Comparison of ENCODE assay signal across 8 cellular contexts in genomic region chr11:125941606-125942275, GRCh38. TPM values are rescaled to one million over a fixed set of nuclear protein-coding genes. Genes with fewer than 3 reads are reported as not detected.
DNase-seq lines count a peak whose midpoint lies in the region; ATAC-seq and TF ChIP-seq lines count a peak whose summit lies in the region.

No MANE protein-coding gene starts in this region.

- H3K4me3 ChIP-seq in BJ (ENCODE audit: low read depth, low read length): no peak overlapping the region
- no peak overlapping the region for H3K4me3 ChIP-seq in naive thymus-derived CD4-positive, alpha-beta T cell (ENCODE audit: low read length)

- peaks cover 1% of the 10 kb centered on the region for H3K27me3 ChIP-seq in BJ (ENCODE audit: control insufficient read depth, insufficient read depth, low read length)
- no peaks in the 10 kb centered on the region for H3K27me3 ChIP-seq in naive thymus-derived CD4-positive, alpha-beta T cell (ENCODE audit: control insufficient read depth in 2 of 2, insufficient read depth in 2 of 2, low read length in 2 of 2)

- peak; percentile 78 for TF ChIP-seq CTCF in BJ (IDR thresholded peaks at IDR 0.05; ENCODE audit: insufficient read depth, low read depth, low read length)
- TF ChIP-seq CTCF in endothelial cell (IDR thresholded peaks at IDR 0.05; ENCODE audit: unreplicated experiment): peak; percentile 39
- peak; percentile 76 for TF ChIP-seq CTCF in type B pancreatic cell (conservative IDR thresholded peaks at IDR 0.05)

- peaks cover 24% of the 10 kb centered on the region for H3K4me1 Mint-ChIP-seq in endothelial cell (ENCODE audit: unreplicated experiment)
- H3K4me1 Mint-ChIP-seq in naive thymus-derived CD4-positive, alpha-beta T cell: peaks cover 7 to 21% (median 16%) of the 10 kb centered on the region in 7 donors
- H3K4me1 Mint-ChIP-seq in type B pancreatic cell (ENCODE audit: unreplicated experiment): peaks cover 47% of the 10 kb centered on the region

- CTCF ChIA-PET in BJ (lab: Yijun Ruan, JAX): interaction anchor here (0.8 to 4.7 kb wide), 20 partner anchors 10 to 256 kb away, joined by 3 to 40 read pairs (median 6); partner anchors contain the start of genes CDON and HYLS1
- CTCF ChIA-PET in naive thymus-derived CD4-positive, alpha-beta T cell (lab: Charles Lee): interaction anchor here (1.0 to 3.4 kb wide), 8 partner anchors 9 to 256 kb away, joined by 3 to 30 read pairs (median 4); no protein-coding TSS in a partner anchor

- H3K27ac Mint-ChIP-seq in endothelial cell (ENCODE audit: unreplicated experiment) (peak overlapping the region; percentile 38), type B pancreatic cell (no peak overlapping the region)
- H3K27ac Mint-ChIP-seq in naive thymus-derived CD4-positive, alpha-beta T cell: peak overlapping the region in 1 of 9 donors; percentile 18

- H3K27ac ChIP-seq in naive thymus-derived CD4-positive, alpha-beta T cell (ENCODE audit: low read depth, low read length): no peak overlapping the region

- H3K4me3 Mint-ChIP-seq in endothelial cell (ENCODE audit: unreplicated experiment) (no peak overlapping the region), type B pancreatic cell (peak overlapping the region; percentile 17)
- H3K4me3 Mint-ChIP-seq in naive thymus-derived CD4-positive, alpha-beta T cell: peak overlapping the region in 6 of 10 donors; percentile 28 to 63 (median 40)

- H3K36me3 Mint-ChIP-seq in endothelial cell (ENCODE audit: low read depth, unreplicated experiment) (no peaks in the 10 kb centered on the region), type B pancreatic cell (no peaks in the 10 kb centered on the region)
- no peaks in the 10 kb centered on the region for H3K36me3 Mint-ChIP-seq in naive thymus-derived CD4-positive, alpha-beta T cell

- H3K27me3 Mint-ChIP-seq in endothelial cell (ENCODE audit: unreplicated experiment): no peaks in the 10 kb centered on the region
- no peaks in the 10 kb centered on the region for H3K27me3 Mint-ChIP-seq in naive thymus-derived CD4-positive, alpha-beta T cell
- peaks cover 13% of the 10 kb centered on the region for H3K27me3 Mint-ChIP-seq in type B pancreatic cell

- intact Hi-C loops in naive thymus-derived CD4-positive, alpha-beta T cell (cut with micrococcal nuclease): loop anchor here (1.0 kb wide), 3 partner anchors 121 to 253 kb away; partner anchors contain the start of gene CDON (in 1 of the 2)

- no peaks in the 10 kb centered on the region for H3K9me3 ChIP-seq in naive thymus-derived CD4-positive, alpha-beta T cell (ENCODE audit: control insufficient read depth in 2 of 3, low read length in 3 of 3)

- no peaks in the 10 kb centered on the region for H3K4me1 ChIP-seq in naive thymus-derived CD4-positive, alpha-beta T cell (ENCODE audit: control insufficient read depth in 2 of 2, insufficient read depth in 2 of 2, low read length in 2 of 2)

- POLR2A ChIA-PET in BJ (lab: Charles Lee): no interaction called here
- POLR2A ChIA-PET in naive thymus-derived CD4-positive, alpha-beta T cell (lab: Charles Lee): no interaction called here

- DNase-seq in BJ (ENCODE audit: low read depth) (no peak), NCI-H2196 treated with DMSO at 0.1 percent for 48 hours (lab: John Stamatoyannopoulos, UW; ENCODE audit: unreplicated experiment) (peak; percentile 76), endothelial cell (ENCODE audit: low spot score) (peak; percentile 73), type B pancreatic cell (ENCODE audit: extremely low spot score, unreplicated experiment) (no peak)
- peak; percentile 60 to 72 for DNase-seq in activated CD4-positive, alpha-beta T cell treated with anti-CD3 and anti-CD28 coated beads, Interleukin-2, amount 50 U/mL, for 48 hours
- peak in 7 of 9 donors; percentile 8 to 49 (median 37) for DNase-seq in naive thymus-derived CD4-positive, alpha-beta T cell

- no peaks in the 10 kb centered on the region for H3K36me3 ChIP-seq in BJ (ENCODE audit: control insufficient read depth, insufficient read depth, low read length)
- no peaks in the 10 kb centered on the region for H3K36me3 ChIP-seq in naive thymus-derived CD4-positive, alpha-beta T cell (ENCODE audit: control insufficient read depth in 2 of 3, insufficient read depth in 3 of 3, low read length in 3 of 3)

- no peaks in the 10 kb centered on the region for H3K9me3 Mint-ChIP-seq in endothelial cell (ENCODE audit: unreplicated experiment)
- H3K9me3 Mint-ChIP-seq in naive thymus-derived CD4-positive, alpha-beta T cell: peaks cover 0 to 3% (median 0%) of the 10 kb centered on the region in 11 donors
- no peaks in the 10 kb centered on the region for H3K9me3 Mint-ChIP-seq in type B pancreatic cell

- ATAC-seq in GM21529 (IDR thresholded peaks at IDR 0.05; ENCODE audit: unreplicated experiment): peak; percentile 71
- ATAC-seq in naive thymus-derived CD4-positive, alpha-beta T cell: peak; percentile 65
- no peak for ATAC-seq in GM21526 (IDR thresholded peaks at IDR 0.05; ENCODE audit: low FRiP score, unreplicated experiment)

RNA-seq across cellular contexts. Expression of gene VSIG10L2, which starts 4.1 kb away (rescaled TPM):
- polyA plus RNA-seq in BJ (2011; rRNA removed): not detected in 2 replicates
- not detected in 2 replicates for polyA minus RNA-seq in BJ (2011; rRNA and poly(A)+ RNA removed)
- total RNA-seq in endothelial cell (ENCODE audit: unreplicated experiment) (not detected), type B pancreatic cell (ENCODE audit: low replicate concordance) (0.31 TPM in 1 of 2 replicates, not detected in the other)
- not detected for total RNA-seq in naive thymus-derived CD4-positive, alpha-beta T cell
- not detected for polyA plus RNA-seq in naive thymus-derived CD4-positive, alpha-beta T cell

RNA-seq across cellular contexts. Expression of gene DDX25, which starts 37.4 kb away (rescaled TPM):
- polyA plus RNA-seq in BJ (2011; rRNA removed): 0.13 TPM in 1 of 2 replicates, not detected in the other
- polyA minus RNA-seq in BJ (2011; rRNA and poly(A)+ RNA removed): not detected in 2 replicates
- total RNA-seq in endothelial cell (ENCODE audit: unreplicated experiment) (7.5 TPM), type B pancreatic cell (ENCODE audit: low replicate concordance) (0.79 and 1.8 TPM in 2 replicates)
- total RNA-seq in naive thymus-derived CD4-positive, alpha-beta T cell: under 1 TPM in 1 of 5 experiments, not detected in 4; 0.05 TPM
- under 1 TPM in 1 of 2 donors, not detected in 1; 0.02 TPM for polyA plus RNA-seq in naive thymus-derived CD4-positive, alpha-beta T cell

RNA-seq across cellular contexts. Expression of gene PUS3, which starts 38.7 kb away (rescaled TPM):
- 4.1 and 8.1 TPM in 2 replicates for polyA plus RNA-seq in BJ (2011; rRNA removed)
- 4.6 and 4.9 TPM in 2 replicates for polyA minus RNA-seq in BJ (2011; rRNA and poly(A)+ RNA removed)
- total RNA-seq in endothelial cell (ENCODE audit: unreplicated experiment) (13.1 TPM), type B pancreatic cell (ENCODE audit: low replicate concordance) (11.9 and 13.5 TPM in 2 replicates)
- total RNA-seq in naive thymus-derived CD4-positive, alpha-beta T cell: 10 to 100 TPM in 2 of 5 experiments, 1 to 10 TPM in 3; 4.6 to 15.3 (median 9.3) TPM
- 10 to 100 TPM in 1 of 2 donors, 1 to 10 TPM in 1; 9.6 to 14.1 TPM for polyA plus RNA-seq in naive thymus-derived CD4-positive, alpha-beta T cell

RNA-seq across cellular contexts. Expression of gene HYLS1, which starts 54.3 kb away (rescaled TPM):
- polyA plus RNA-seq in BJ (2011; rRNA removed): 4.3 and 8.4 TPM in 2 replicates
- polyA minus RNA-seq in BJ (2011; rRNA and poly(A)+ RNA removed): 3.1 and 3.4 TPM in 2 replicates
- 5.5 TPM for total RNA-seq in endothelial cell (ENCODE audit: unreplicated experiment)
- 10 to 100 TPM in 1 of 5 experiments, 1 to 10 TPM in 4; 2.7 to 13.1 (median 8.0) TPM for total RNA-seq in naive thymus-derived CD4-positive, alpha-beta T cell
- 10 to 100 TPM in 1 of 2 donors, 1 to 10 TPM in 1; 7.5 to 13.1 TPM for polyA plus RNA-seq in naive thymus-derived CD4-positive, alpha-beta T cell
- 4.3 and 6.5 TPM in 2 replicates for total RNA-seq in type B pancreatic cell (ENCODE audit: low replicate concordance)

Comparison
In these comparisons a context has a peak if more than half of its experiments do, and no peak if none do; other contexts are left out.
1. DNase-seq: peak in NCI-H2196 treated with DMSO at 0.1 percent for 48 hours (single experiment), activated CD4-positive, alpha-beta T cell treated with anti-CD3 and anti-CD28 coated beads, Interleukin-2, amount 50 U/mL, for 48 hours (2 of 2), endothelial cell (single experiment) and naive thymus-derived CD4-positive, alpha-beta T cell (7 of 9); none in BJ (single experiment) and type B pancreatic cell (single experiment).
2. Peak in every context shown above with its lines, with median percentiles within 50 percentile points of each other: CTCF ChIP-seq.